In the genomic region with DNA sequence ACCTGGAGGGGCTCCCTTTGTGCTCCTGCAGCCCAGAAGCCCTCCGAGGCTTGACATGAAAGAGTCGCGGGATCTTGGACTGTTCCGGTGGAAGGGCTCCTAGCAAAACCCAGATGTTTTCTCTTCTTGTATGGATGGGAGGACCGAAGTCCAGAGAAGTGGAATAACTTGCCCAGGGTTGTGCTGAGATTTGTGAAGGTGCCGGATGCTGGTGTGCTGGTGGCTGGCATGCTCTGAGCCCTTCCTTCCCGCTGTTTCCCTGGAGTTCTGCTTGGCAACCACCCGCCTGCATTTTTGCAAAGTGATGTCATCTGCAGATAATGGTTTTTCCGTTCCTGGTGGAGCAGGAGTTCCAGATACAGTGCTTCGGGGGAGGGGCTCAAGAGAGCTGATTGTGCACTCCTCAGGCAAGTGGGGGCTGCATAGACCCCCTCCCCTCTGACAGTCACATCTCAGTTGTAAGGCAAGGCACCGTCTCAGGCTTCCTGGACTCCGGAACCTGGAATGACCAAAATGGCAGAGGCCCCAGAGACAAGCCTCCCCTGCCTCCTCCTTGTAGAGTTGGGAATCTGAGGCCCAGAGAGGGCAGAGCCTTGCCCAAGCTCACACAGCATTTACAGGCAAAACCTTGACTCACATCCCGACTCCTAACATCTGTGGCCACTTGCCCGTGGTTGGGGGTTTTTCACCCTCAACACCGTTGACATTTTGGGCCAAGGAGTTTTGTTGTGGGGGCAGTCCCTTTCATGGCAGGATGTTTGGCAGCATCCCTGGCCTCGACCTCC, we compare ENCODE assay signal across 8 cellular contexts.
A peak's percentile ranks its signal among the peaks of the same experiment; 100 is the strongest.
DNase-seq lines count a peak whose midpoint lies in the region; ATAC-seq and TF ChIP-seq lines count a peak whose summit lies in the region.

No MANE protein-coding gene starts in this region.

- H3K9me3 ChIP-seq in SJCRH30 (replicated peaks) (no peaks in the 10 kb centered on the region), fibroblast of lung (ENCODE audit: control insufficient read depth, insufficient read depth, low read depth, low read length) (no peaks in the 10 kb centered on the region), neuron (ENCODE audit: low read length) (no peaks in the 10 kb centered on the region)

- no peak overlapping the region for H2AFZ ChIP-seq in fibroblast of lung (ENCODE audit: low read length)
- peak overlapping the region; percentile 6 for H2AFZ ChIP-seq in neuron (ENCODE audit: low read depth, low read length)

- ATAC-seq in GM18868 (IDR thresholded peaks at IDR 0.05; ENCODE audit: unreplicated experiment) (no peak), HG03432 (IDR thresholded peaks at IDR 0.05; ENCODE audit: unreplicated experiment) (no peak)

- H3K4me1 ChIP-seq in SJCRH30 (peaks cover 93% of the 10 kb centered on the region), fibroblast of lung (ENCODE audit: control insufficient read depth, extremely low read depth, insufficient read depth, low read length) (peaks cover 40% of the 10 kb centered on the region), neuron (ENCODE audit: insufficient read depth, low read length) (peaks cover 27% of the 10 kb centered on the region)

- H3K9ac ChIP-seq in fibroblast of lung (ENCODE audit: insufficient read depth, low read length), result peak overlapping the region; percentile 53

- DNase-seq in stimulated activated CD4-positive, alpha-beta T cell treated with anti-CD3 and anti-CD28 coated beads, Interleukin-1b, Interleukin-23, amount 100 ng/mL, for 48 hours, result peak; percentile 63
- no peak for DNase-seq in stimulated activated CD4-positive, alpha-beta T cell treated with anti-CD3 and anti-CD28 coated beads, Interleukin-12 subunit alpha, Interleukin-12 subunit beta, amount 100 ng/mL, for 4 hours
- DNase-seq in SJCRH30 (peak; percentile 90), fibroblast of lung (ENCODE audit: low read depth in 2 of 2) (peak; percentile 83 to 96), NCI-H1436 (lab: John Stamatoyannopoulos, UW) (no peak)

- no peaks in the 10 kb centered on the region for H3K27me3 ChIP-seq in SJCRH30
- no peaks in the 10 kb centered on the region for H3K27me3 ChIP-seq in fibroblast of lung (ENCODE audit: control insufficient read depth, insufficient read depth, low read length)
- H3K27me3 ChIP-seq in neuron (ENCODE audit: insufficient read depth, low read length), result no peaks in the 10 kb centered on the region

- H3K4me2 ChIP-seq in fibroblast of lung (ENCODE audit: extremely low read depth, insufficient read depth, low read length), result peak overlapping the region; percentile 83

- H3K4me3 ChIP-seq in SJCRH30, result peak overlapping the region; percentile 19
- peak overlapping the region in 1 of 4 experiments; percentile 1 for H3K4me3 ChIP-seq in fibroblast of lung (replicated peaks in 1 of 4; ENCODE audit: control extremely low read depth in 1 of 4, insufficient read depth in 1 of 4, low read depth in 3 of 4, low read length in 4 of 4)
- H3K4me3 ChIP-seq in neuron (ENCODE audit: low read length), result no peak overlapping the region

- H3K27ac ChIP-seq in SJCRH30 (peak overlapping the region; percentile 74), fibroblast of lung (ENCODE audit: insufficient read depth, low read length) (peak overlapping the region; percentile 98)

- no peaks in the 10 kb centered on the region for H3K79me2 ChIP-seq in fibroblast of lung (ENCODE audit: control insufficient read depth, insufficient read depth, low read length)

- H3K36me3 ChIP-seq in SJCRH30 (no peaks in the 10 kb centered on the region), fibroblast of lung (ENCODE audit: control insufficient read depth, insufficient read depth, low read length) (no peaks in the 10 kb centered on the region), neuron (ENCODE audit: insufficient read depth, low read length) (no peaks in the 10 kb centered on the region)

- no peak for TF ChIP-seq CTCF in fibroblast of lung (conservative IDR thresholded peaks at IDR 0.05 in 1 of 2, IDR thresholded peaks at IDR 0.05 in 1 of 2; ENCODE audit: low read depth in 1 of 2, low read length in 2 of 2)

- no peaks in the 10 kb centered on the region for H4K20me1 ChIP-seq in fibroblast of lung (ENCODE audit: control insufficient read depth, extremely low read depth, insufficient read depth, low read length)

Comparison
In these comparisons a context has a peak if more than half of its experiments do, and no peak if none do; other contexts are left out.
1. DNase-seq: peak in stimulated activated CD4-positive, alpha-beta T cell treated with anti-CD3 and anti-CD28 coated beads, Interleukin-1b, Interleukin-23, amount 100 ng/mL, for 48 hours (single experiment), SJCRH30 (2 of 2) and fibroblast of lung (2 of 2); none in stimulated activated CD4-positive, alpha-beta T cell treated with anti-CD3 and anti-CD28 coated beads, Interleukin-12 subunit alpha, Interleukin-12 subunit beta, amount 100 ng/mL, for 4 hours (single experiment) and NCI-H1436 (single experiment).